22 cellular contexts compared by ENCODE assay signal in genomic region chr1:241823925-241824324, GRCh38. TPM values are rescaled to one million over a fixed set of nuclear protein-coding genes. Genes with fewer than 3 reads are reported as not detected.
"Had no signal": no experiment of that assay in that cellular context is flagged by ENCODE, and none has a peak within 500 bp of the region (broad histone marks: within the 10 kb centered on the region; RNA-seq: fewer than 3 reads in every experiment).

No MANE protein-coding gene starts in this region.

- H3K27ac Mint-ChIP-seq: activated naive CD8-positive, alpha-beta T cell; activated T-cell treated with anti-CD3 and anti-CD28 coated beads, Interleukin-2, amount 50 U/mL, for 24 hours; activated T-helper 17 cell treated with anti-CD3 and anti-CD28 coated beads, Interleukin-2, amount 50 U/mL, for 72 hours; naive thymus-derived CD4-positive, alpha-beta T cell; stimulated activated naive B cell treated with anti-CD40 and anti-IgM and Interleukin-4, amounts not matched to agents 10 μg/mL and 1 μg/mL and 100 μg/mL, for 72 hours had no signal

- H3K4me3 Mint-ChIP-seq: activated naive CD8-positive, alpha-beta T cell; activated T-cell treated with anti-CD3 and anti-CD28 coated beads, Interleukin-2, amount 50 U/mL, for 24 hours; activated T-helper 17 cell treated with anti-CD3 and anti-CD28 coated beads, Interleukin-2, amount 50 U/mL, for 72 hours; naive thymus-derived CD4-positive, alpha-beta T cell; neural crest cell; stimulated activated naive B cell treated with anti-CD40 and anti-IgM and Interleukin-4, amounts not matched to agents 10 μg/mL and 1 μg/mL and 100 μg/mL, for 72 hours had no signal

- H3K27me3 ChIP-seq: adrenal gland, ascending aorta, brain microvascular endothelial cell, transverse colon, uterus had no signal

- H3K36me3 Mint-ChIP-seq: naive thymus-derived CD4-positive, alpha-beta T cell; stimulated activated naive B cell treated with anti-CD40 and anti-IgM and Interleukin-4, amounts not matched to agents 10 μg/mL and 1 μg/mL and 100 μg/mL, for 72 hours had no signal

- H3K9me3 ChIP-seq: adrenal gland, ascending aorta, lower lobe of right lung, transverse colon, uterus had no signal

- H3K4me1 Mint-ChIP-seq: activated T-helper 17 cell treated with anti-CD3 and anti-CD28 coated beads, Interleukin-2, amount 50 U/mL, for 72 hours; stimulated activated naive B cell treated with anti-CD40 and anti-IgM and Interleukin-4, amounts not matched to agents 10 μg/mL and 1 μg/mL and 100 μg/mL, for 72 hours had no signal

- H3K27me3 Mint-ChIP-seq: activated naive CD8-positive, alpha-beta T cell had no signal

- FAIRE-seq: kidney had no signal

- H3K4me3 ChIP-seq: adrenal gland, ascending aorta, lower lobe of right lung, smooth muscle cell, transverse colon, uterus had no signal

- H3K4me1 ChIP-seq: adrenal gland, lower lobe of right lung, transverse colon, uterus had no signal

- H3K27ac ChIP-seq: adrenal gland, ascending aorta, brain microvascular endothelial cell, lower lobe of right lung, transverse colon, uterus had no signal

- H3K4me2 ChIP-seq: smooth muscle cell had no signal

- DNase-seq: activated CD8-positive, alpha-beta memory T cell treated with anti-CD3 and anti-CD28 coated beads, Interleukin-2, amount 50 U/mL, for 4 hours; activated T-cell treated with anti-CD3 and anti-CD28 coated beads, Interleukin-2, amount 50 U/mL, for 24 hours; adrenal gland; brain microvascular endothelial cell; caudate nucleus; dermis blood vessel endothelial cell; effector CD8-positive, alpha-beta T cell; erythroblast; foreskin fibroblast; kidney; lower lobe of right lung; naive thymus-derived CD4-positive, alpha-beta T cell; stimulated activated CD4-positive, alpha-beta T cell treated with anti-CD3 and anti-CD28 coated beads, Interleukin-15, amount 100 ng/mL, for 24 hours; stimulated activated CD8-positive, alpha-beta memory T cell treated with anti-CD3 and anti-CD28 coated beads, Interleukin-4, amount 100 ng/mL, for 48 hours; stimulated activated naive B cell treated with anti-CD40 and anti-IgM and Interleukin-4, amounts not matched to agents 10 μg/mL and 1 μg/mL and 100 μg/mL, for 72 hours; transverse colon; uterus had no signal

- H3K9me3 Mint-ChIP-seq: activated T-cell treated with anti-CD3 and anti-CD28 coated beads, Interleukin-2, amount 50 U/mL, for 24 hours; activated T-helper 17 cell treated with anti-CD3 and anti-CD28 coated beads, Interleukin-2, amount 50 U/mL, for 72 hours; naive thymus-derived CD4-positive, alpha-beta T cell; neural crest cell; stimulated activated naive B cell treated with anti-CD40 and anti-IgM and Interleukin-4, amounts not matched to agents 10 μg/mL and 1 μg/mL and 100 μg/mL, for 72 hours had no signal

- H3K36me3 ChIP-seq: adrenal gland, ascending aorta, brain microvascular endothelial cell, lower lobe of right lung, transverse colon, uterus had no signal

RNA-seq across cellular contexts. Expression of gene EXO1, which starts 24.1 kb away (rescaled TPM):
- total RNA-seq: ascending aorta had no signal
- polyA plus RNA-seq: naive thymus-derived CD4-positive, alpha-beta T cell had no signal
